In the genomic region with DNA sequence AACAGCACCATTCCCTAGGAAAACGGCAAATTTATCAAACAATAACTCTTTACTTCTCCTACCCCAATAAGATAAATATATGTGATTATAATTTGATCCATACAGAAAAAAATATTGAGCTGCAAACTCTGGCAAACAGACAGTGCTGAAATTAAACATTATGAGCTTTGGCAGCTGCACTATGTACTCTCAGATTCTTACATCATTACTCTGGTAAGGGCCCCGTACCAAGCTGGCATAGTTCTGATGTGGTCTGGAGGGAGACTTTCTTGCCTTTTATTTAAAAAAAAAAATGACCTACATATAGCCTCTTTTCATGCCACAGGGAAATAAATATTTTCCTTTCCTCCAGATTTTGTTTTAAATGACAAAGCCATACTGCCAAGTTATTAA, we compare ENCODE assay signal across 21 cellular contexts.
DNase-seq lines count a peak whose midpoint lies in the region; ATAC-seq, FAIRE-seq and TF ChIP-seq lines count a peak whose summit lies in the region.
"Had no signal": no experiment of that assay in that cellular context is flagged by ENCODE, and none has a peak within 500 bp of the region (broad histone marks: within the 10 kb centered on the region; RNA-seq: fewer than 3 reads in every experiment).

No MANE protein-coding gene starts in this region.

- H3K9me3 ChIP-seq in liver (ENCODE audit: control insufficient read depth in 4 of 4, low read length in 3 of 4) (no peaks in the 10 kb centered on the region), HepG2 (ENCODE audit: low read length) (no peaks in the 10 kb centered on the region), osteoblast (ENCODE audit: low read depth, low read length) (no peaks in the 10 kb centered on the region)
- H3K9me3 ChIP-seq: A549, mucosa of descending colon, right atrium auricular region had no signal

- H3K36me3 Mint-ChIP-seq in activated CD4-positive, alpha-beta memory T cell treated with anti-CD3 and anti-CD28 coated beads, Interleukin-2, amount 10 ng/mL, durations not matched to agents 7 days and 5 days (ENCODE audit: low read depth) = no peaks in the 10 kb centered on the region
- H3K36me3 Mint-ChIP-seq in activated T-cell treated with anti-CD3 and anti-CD28 coated beads, Interleukin-2, amount 50 U/mL, for 4 hours (ENCODE audit: insufficient read depth) = peaks cover 2% of the 10 kb centered on the region

- WGBS in liver = 28% methylated on average over 2 of the region's 2 CpGs
- WGBS in HepG2 (ENCODE audit: low lambda C conversion rate) = 85% methylated on average over 2 of the region's 2 CpGs

- no peaks in the 10 kb centered on the region for H4K20me1 ChIP-seq in HepG2 (ENCODE audit: insufficient read depth, low read length)
- peaks cover 22% of the 10 kb centered on the region for H4K20me1 ChIP-seq in osteoblast (ENCODE audit: insufficient read depth, low read length)

- no peak overlapping the region for H3K4me3 ChIP-seq in liver (ENCODE audit: low read depth in 1 of 3, low read length in 3 of 3)
- no peak overlapping the region for H3K4me3 ChIP-seq in HepG2 (replicated peaks in 1 of 3; ENCODE audit: insufficient read depth in 1 of 3, low read depth in 2 of 3, low read length in 3 of 3)
- no peak overlapping the region for H3K4me3 ChIP-seq in rectal smooth muscle tissue (ENCODE audit: low read length)
- H3K4me3 ChIP-seq in osteoblast (ENCODE audit: insufficient read depth, low read length) = no peak overlapping the region
- H3K4me3 ChIP-seq: A549, GM23338, mucosa of descending colon, right atrium auricular region had no signal

- no peak overlapping the region for H3K9ac ChIP-seq in liver (ENCODE audit: low read depth in 1 of 2, low read length in 2 of 2)
- H3K9ac ChIP-seq in HepG2 (ENCODE audit: insufficient read depth, low read depth, low read length) = no peak overlapping the region
- H3K9ac ChIP-seq in rectal smooth muscle tissue (ENCODE audit: low read length) = no peak overlapping the region

- no peak for DNase-seq in HepG2 (ENCODE audit: low spot score)
- DNase-seq in globus pallidus (ENCODE audit: low spot score) = peak; percentile 63
- no peak for DNase-seq in activated CD4-positive, alpha-beta memory T cell treated with anti-CD3 and anti-CD28 coated beads, Interleukin-2, amount 10 ng/mL, durations not matched to agents 7 days and 5 days
- no peak for DNase-seq in osteoblast (ENCODE audit: insufficient read length, low spot score, missing footprints)
- DNase-seq in activated T-cell treated with anti-CD3 and anti-CD28 coated beads, Interleukin-2, amount 50 U/mL, for 4 hours = no peak
- DNase-seq: activated gamma-delta T cell treated with Interleukin-2 at 50 U/mL for 16 hours; C1 segment of cervical spinal cord; DMS 273 treated with DMSO at 0.1 percent for 48 hours; endodermal cell; mucosa of descending colon; NCI-H1417; NCI-H2171 treated with DMSO at 0.1 percent for 48 hours; stimulated activated naive CD4-positive, alpha-beta T cell had no signal

- H3K4me1 ChIP-seq in liver (ENCODE audit: control insufficient read depth in 4 of 4, insufficient read depth in 4 of 4, low read length in 3 of 4) (peaks cover 0 to 26% (median 23%) of the 10 kb centered on the region in 4 donors), HepG2 (ENCODE audit: insufficient read depth, low read length) (peaks cover 41% of the 10 kb centered on the region), rectal smooth muscle tissue (ENCODE audit: control insufficient read depth, insufficient read depth, low read length) (no peaks in the 10 kb centered on the region), osteoblast (ENCODE audit: insufficient read depth, low read length) (peaks cover 19% of the 10 kb centered on the region)

- H3K36me3 ChIP-seq in liver (ENCODE audit: control insufficient read depth in 4 of 4, insufficient read depth in 3 of 4, low read depth in 1 of 4, low read length in 3 of 4) (peaks cover 0 to 2% (median 0%) of the 10 kb centered on the region in 4 donors), HepG2 (replicated peaks in 1 of 2; ENCODE audit: control insufficient read depth in 1 of 2, insufficient read depth in 2 of 2, low read length in 2 of 2) (peaks cover 0 to 1% of the 10 kb centered on the region in 2 experiments; a peak in 1 of 5 replicates), rectal smooth muscle tissue (ENCODE audit: control insufficient read depth, insufficient read depth, low read length) (no peaks in the 10 kb centered on the region), osteoblast (ENCODE audit: insufficient read depth, low read length) (no peaks in the 10 kb centered on the region)
- H3K36me3 ChIP-seq: right atrium auricular region had no signal

- TF ChIP-seq EP300 in HepG2 (IDR thresholded peaks at IDR 0.05; ENCODE audit: low read depth in 2 of 2, low read length in 2 of 2) (no peak), HepG2 (CRISPR knock-in tag; IDR thresholded peaks at IDR 0.05; ENCODE audit: borderline replicate concordance) (no peak)

- H3K4me3 Mint-ChIP-seq in activated CD4-positive, alpha-beta memory T cell treated with anti-CD3 and anti-CD28 coated beads, Interleukin-2, amount 10 ng/mL, durations not matched to agents 7 days and 5 days = no peak overlapping the region
- H3K4me3 Mint-ChIP-seq in activated T-cell treated with anti-CD3 and anti-CD28 coated beads, Interleukin-2, amount 50 U/mL, for 4 hours = no peak overlapping the region
- H3K4me3 Mint-ChIP-seq: endodermal cell; GM23338; T-helper 1 cell treated with Interleukin-12 subunit alpha and Interleukin-12 subunit beta and Interleukin-4 antibody, amounts not matched to agents 30 μg/mL and 1 μg/mL, for 36 hours had no signal

- intact Hi-C loops in HepG2 (cut with micrococcal nuclease; ENCODE audit: unreplicated experiment) = no loop called here

- no peak for FAIRE-seq in HepG2 (lab: Jason Lieb, UNC)
- FAIRE-seq: A549 had no signal

- in situ Hi-C loops in HepG2 (cut with HindIII; ENCODE audit: extremely low pct_ligation_motif_present, low pct_unique_long_range_greater_than_20kb) = no loop called here

- H3K27ac Mint-ChIP-seq in activated CD4-positive, alpha-beta memory T cell treated with anti-CD3 and anti-CD28 coated beads, Interleukin-2, amount 10 ng/mL, durations not matched to agents 7 days and 5 days = no peak overlapping the region
- H3K27ac Mint-ChIP-seq: endodermal cell; GM23338; T-helper 1 cell treated with Interleukin-12 subunit alpha and Interleukin-12 subunit beta and Interleukin-4 antibody, amounts not matched to agents 30 μg/mL and 1 μg/mL, for 36 hours had no signal

- no TSS peak for BruUV-seq in HepG2 (replicated peaks; lab: Mats Ljungman, UMichigan)

- TF ChIP-seq RAD21 in liver (IDR thresholded peaks at IDR 0.05) = no peak
- TF ChIP-seq RAD21 in HepG2 (CRISPR knock-in tag; IDR thresholded peaks at IDR 0.05) = no peak

- peak overlapping the region in 1 of 2 donors; percentile 13 for H3K27ac ChIP-seq in liver (ENCODE audit: low read depth in 1 of 2, low read length in 2 of 2)
- no peak overlapping the region for H3K27ac ChIP-seq in HepG2 (ENCODE audit: extremely low read length, insufficient read depth, low read length)
- peak overlapping the region; percentile 23 for H3K27ac ChIP-seq in rectal smooth muscle tissue (ENCODE audit: low read depth, low read length)
- no peak overlapping the region for H3K27ac ChIP-seq in osteoblast (ENCODE audit: low read depth, low read length)
- H3K27ac ChIP-seq: A549, right atrium auricular region had no signal

- TF ChIP-seq POLR2A in HepG2 (IDR thresholded peaks at IDR 0.05; ENCODE audit: insufficient read depth in 1 of 2, low read depth in 2 of 2, low read length in 2 of 2) = no peak

- H2AFZ ChIP-seq in HepG2 (ENCODE audit: low read length) = no peak overlapping the region
- H2AFZ ChIP-seq in osteoblast (ENCODE audit: low read length) = no peak overlapping the region
- H2AFZ ChIP-seq: GM23338 had no signal

- peaks cover 38% of the 10 kb centered on the region for H3K27me3 Mint-ChIP-seq in activated CD4-positive, alpha-beta memory T cell treated with anti-CD3 and anti-CD28 coated beads, Interleukin-2, amount 10 ng/mL, durations not matched to agents 7 days and 5 days
- H3K27me3 Mint-ChIP-seq in activated T-cell treated with anti-CD3 and anti-CD28 coated beads, Interleukin-2, amount 50 U/mL, for 4 hours (ENCODE audit: low read depth) = peaks cover 9% of the 10 kb centered on the region

- CTCF ChIA-PET in HepG2 (lab: Yijun Ruan, JAX; ENCODE audit: low intra/inter-chr PET ratio, low total read pairs) = no interaction called here
- CTCF ChIA-PET in activated CD4-positive, alpha-beta memory T cell treated with anti-CD3 and anti-CD28 coated beads, Interleukin-2, amount 10 ng/mL, durations not matched to agents 7 days and 5 days (lab: Charles Lee) = interaction anchor here (0.8 kb wide), 1 partner anchor 177 kb away, joined by 3 read pairs; a partner anchor contains a TSS

- no peaks in the 10 kb centered on the region for H3K27me3 ChIP-seq in liver (ENCODE audit: control insufficient read depth in 4 of 4, insufficient read depth in 4 of 4, low read length in 3 of 4)
- no peaks in the 10 kb centered on the region for H3K27me3 ChIP-seq in HepG2 (ENCODE audit: control insufficient read depth in 1 of 2, insufficient read depth in 2 of 2, low read length in 2 of 2)
- no peaks in the 10 kb centered on the region for H3K27me3 ChIP-seq in rectal smooth muscle tissue (ENCODE audit: control insufficient read depth, insufficient read depth, low read length)
- no peaks in the 10 kb centered on the region for H3K27me3 ChIP-seq in osteoblast (ENCODE audit: insufficient read depth, low read length)
- H3K27me3 ChIP-seq: right atrium auricular region had no signal

- H3K79me2 ChIP-seq in HepG2 (ENCODE audit: insufficient read depth, low read length) (peaks cover 19% of the 10 kb centered on the region), osteoblast (ENCODE audit: insufficient read depth, low read length) (peaks cover 10% of the 10 kb centered on the region)

- TF ChIP-seq CTCF in liver (IDR thresholded peaks at IDR 0.05; ENCODE audit: low read depth, low read length, missing input control) (no peak), HepG2 (CRISPR knock-in tag; IDR thresholded peaks at IDR 0.05) (no peak), osteoblast (IDR thresholded peaks at IDR 0.05; ENCODE audit: extremely low read depth, low read depth, low read length) (no peak)

- no peak for ATAC-seq in HepG2
- ATAC-seq in HG02981 (IDR thresholded peaks at IDR 0.05; ENCODE audit: unreplicated experiment) = no peak
- ATAC-seq in activated T-cell treated with anti-CD3 and anti-CD28 coated beads, Interleukin-2, amount 50 U/mL, for 4 hours = no peak
- ATAC-seq: GM23338, Right ventricle myocardium inferior had no signal

- POLR2A ChIA-PET in HepG2 (lab: Yijun Ruan, JAX) = interaction anchor here (1.3 to 1.4 kb wide), 3 partner anchors 10 to 18 kb away, joined by 4 to 6 read pairs (median 5); no protein-coding TSS in a partner anchor
- POLR2A ChIA-PET in activated CD4-positive, alpha-beta memory T cell treated with anti-CD3 and anti-CD28 coated beads, Interleukin-2, amount 10 ng/mL, durations not matched to agents 7 days and 5 days (lab: Charles Lee) = no interaction called here

- no peak overlapping the region for H3K4me2 ChIP-seq in HepG2 (ENCODE audit: low read depth, low read length)
- no peak overlapping the region for H3K4me2 ChIP-seq in osteoblast (ENCODE audit: insufficient read depth, low read length)
- H3K4me2 ChIP-seq: A549, GM23338 had no signal

- H3K4me1 Mint-ChIP-seq in activated CD4-positive, alpha-beta memory T cell treated with anti-CD3 and anti-CD28 coated beads, Interleukin-2, amount 10 ng/mL, durations not matched to agents 7 days and 5 days = peaks cover 11% of the 10 kb centered on the region
- peaks cover 10% of the 10 kb centered on the region for H3K4me1 Mint-ChIP-seq in activated T-cell treated with anti-CD3 and anti-CD28 coated beads, Interleukin-2, amount 50 U/mL, for 4 hours (ENCODE audit: low read depth)

- no peaks in the 10 kb centered on the region for H3K9me3 Mint-ChIP-seq in activated CD4-positive, alpha-beta memory T cell treated with anti-CD3 and anti-CD28 coated beads, Interleukin-2, amount 10 ng/mL, durations not matched to agents 7 days and 5 days
- no peaks in the 10 kb centered on the region for H3K9me3 Mint-ChIP-seq in activated T-cell treated with anti-CD3 and anti-CD28 coated beads, Interleukin-2, amount 50 U/mL, for 4 hours
- H3K9me3 Mint-ChIP-seq: endodermal cell; GM23338; T-helper 1 cell treated with Interleukin-12 subunit alpha and Interleukin-12 subunit beta and Interleukin-4 antibody, amounts not matched to agents 30 μg/mL and 1 μg/mL, for 36 hours had no signal
